9 cellular contexts compared by ENCODE assay signal in genomic region chr2:64101141-64101591, GRCh38. TPM values are rescaled to one million over a fixed set of nuclear protein-coding genes. Genes with fewer than 3 reads are reported as not detected.
A peak's percentile ranks its signal among the peaks of the same experiment; 100 is the strongest.
DNase-seq lines count a peak whose midpoint lies in the region; ATAC-seq and TF ChIP-seq lines count a peak whose summit lies in the region.
"Had no signal": no experiment of that assay in that cellular context is flagged by ENCODE, and none has a peak within 500 bp of the region (broad histone marks: within the 10 kb centered on the region; RNA-seq: fewer than 3 reads in every experiment).

No MANE protein-coding gene starts in this region.

- H3K79me2 ChIP-seq in DOHH2 (ENCODE audit: control insufficient read depth, low read length) = peaks cover 78% of the 10 kb centered on the region

- no peak overlapping the region for H3K4me3 Mint-ChIP-seq in chondrocyte (ENCODE audit: unreplicated experiment)

- peaks cover 37% of the 10 kb centered on the region for H3K4me1 Mint-ChIP-seq in chondrocyte (ENCODE audit: low read depth)

- H3K9me3 ChIP-seq in DOHH2 (ENCODE audit: control insufficient read depth, insufficient read depth, low read length) (no peaks in the 10 kb centered on the region), suprapubic skin (no peaks in the 10 kb centered on the region)

- peak; percentile 33 for ATAC-seq in GM19438 (IDR thresholded peaks at IDR 0.05; ENCODE audit: low read depth, unreplicated experiment)
- peak; percentile 50 for ATAC-seq in HG03460 (IDR thresholded peaks at IDR 0.05; ENCODE audit: unreplicated experiment)

- peaks cover 100% of the 10 kb centered on the region for H3K4me1 ChIP-seq in DOHH2 (ENCODE audit: control insufficient read depth, low read length)
- H3K4me1 ChIP-seq in suprapubic skin = peaks cover 19% of the 10 kb centered on the region

- intact Hi-C loops in head of caudate nucleus (cut with DNase I) = loop anchor here (2.0 kb wide), 1 partner anchor 32 kb away; no protein-coding TSS in a partner anchor

- peak overlapping the region; percentile 69 for H3K27ac Mint-ChIP-seq in chondrocyte (ENCODE audit: unreplicated experiment)

- no peaks in the 10 kb centered on the region for H3K27me3 ChIP-seq in DOHH2 (ENCODE audit: control insufficient read depth, low read length)
- no peaks in the 10 kb centered on the region for H3K27me3 ChIP-seq in suprapubic skin

- peaks cover 88% of the 10 kb centered on the region for H3K36me3 ChIP-seq in DOHH2 (ENCODE audit: control insufficient read depth, low read length)
- peaks cover 44% of the 10 kb centered on the region for H3K36me3 ChIP-seq in suprapubic skin

- no peaks in the 10 kb centered on the region for H4K20me1 ChIP-seq in DOHH2 (ENCODE audit: control insufficient read depth, insufficient read depth, low read depth, low read length)

- H3K4me2 ChIP-seq in DOHH2 (ENCODE audit: low read length) = peak overlapping the region; percentile 98

- H3K4me3 ChIP-seq in DOHH2 (ENCODE audit: low read length) = peak overlapping the region; percentile 44
- no peak overlapping the region for H3K4me3 ChIP-seq in suprapubic skin

- H3K9me3 Mint-ChIP-seq in chondrocyte (ENCODE audit: low read depth) = peaks cover under 1% of the 10 kb centered on the region

- H3K27me3 Mint-ChIP-seq in chondrocyte (ENCODE audit: low read depth) = no peaks in the 10 kb centered on the region

- H3K9me2 ChIP-seq in DOHH2 (replicated peaks; ENCODE audit: control insufficient read depth, low read length) = no peaks in the 10 kb centered on the region

- peaks cover 8% of the 10 kb centered on the region for H3K36me3 Mint-ChIP-seq in chondrocyte (ENCODE audit: low read depth)

- peak overlapping the region; percentile 100 for H3K27ac ChIP-seq in DOHH2 (ENCODE audit: low read depth, low read length)
- H3K27ac ChIP-seq in suprapubic skin = no peak overlapping the region

- DNase-seq in chondrocyte (ENCODE audit: low spot score) (no peak), head of caudate nucleus (no peak), suprapubic skin (ENCODE audit: low spot score in 2 of 2) (no peak), SIG-M5 treated with dmso at 0.1 percent for 504 hours (lab: John Stamatoyannopoulos, UW; ENCODE audit: unreplicated experiment) (no peak)
- no peak for DNase-seq in effector CD4-positive, alpha-beta T cell
- DNase-seq: SHP77 had no signal

- TF ChIP-seq EP300 in suprapubic skin (IDR thresholded peaks at IDR 0.05) = no peak

- TF ChIP-seq CTCF in DOHH2 (IDR thresholded peaks at IDR 0.05; ENCODE audit: low read depth, low read length, poor library complexity, severe bottlenecking) = no peak
- TF ChIP-seq CTCF in chondrocyte (IDR thresholded peaks at IDR 0.05) = no peak
- TF ChIP-seq CTCF in suprapubic skin (IDR thresholded peaks at IDR 0.05) = no peak

- H3F3A ChIP-seq in DOHH2 (ENCODE audit: control insufficient read depth, insufficient read depth) = peaks cover 91% of the 10 kb centered on the region

- TF ChIP-seq POLR2A in suprapubic skin (IDR thresholded peaks at IDR 0.05) = no peak

RNA-seq across cellular contexts. Expression of gene PELI1, which starts 43.1 kb away (rescaled TPM):
- 15.9 to 24.4 TPM (median 22.7 TPM) in 3 replicates for total RNA-seq in chondrocyte
- 10 to 100 TPM; 50.6 to 72.3 (median 59.7) TPM for total RNA-seq in suprapubic skin
